Comparison of ENCODE assay signal across 1 cellular context in genomic region chr6:132587462-132587861, GRCh38.
TF ChIP-seq lines count a peak whose summit lies in the region.

No MANE protein-coding gene starts in this region.

TF ChIP-seq in HepG2, 621 proteins besides CTCF, POLR2A, EP300 and RAD21:
- TF ChIP-seq, protein P1, sequence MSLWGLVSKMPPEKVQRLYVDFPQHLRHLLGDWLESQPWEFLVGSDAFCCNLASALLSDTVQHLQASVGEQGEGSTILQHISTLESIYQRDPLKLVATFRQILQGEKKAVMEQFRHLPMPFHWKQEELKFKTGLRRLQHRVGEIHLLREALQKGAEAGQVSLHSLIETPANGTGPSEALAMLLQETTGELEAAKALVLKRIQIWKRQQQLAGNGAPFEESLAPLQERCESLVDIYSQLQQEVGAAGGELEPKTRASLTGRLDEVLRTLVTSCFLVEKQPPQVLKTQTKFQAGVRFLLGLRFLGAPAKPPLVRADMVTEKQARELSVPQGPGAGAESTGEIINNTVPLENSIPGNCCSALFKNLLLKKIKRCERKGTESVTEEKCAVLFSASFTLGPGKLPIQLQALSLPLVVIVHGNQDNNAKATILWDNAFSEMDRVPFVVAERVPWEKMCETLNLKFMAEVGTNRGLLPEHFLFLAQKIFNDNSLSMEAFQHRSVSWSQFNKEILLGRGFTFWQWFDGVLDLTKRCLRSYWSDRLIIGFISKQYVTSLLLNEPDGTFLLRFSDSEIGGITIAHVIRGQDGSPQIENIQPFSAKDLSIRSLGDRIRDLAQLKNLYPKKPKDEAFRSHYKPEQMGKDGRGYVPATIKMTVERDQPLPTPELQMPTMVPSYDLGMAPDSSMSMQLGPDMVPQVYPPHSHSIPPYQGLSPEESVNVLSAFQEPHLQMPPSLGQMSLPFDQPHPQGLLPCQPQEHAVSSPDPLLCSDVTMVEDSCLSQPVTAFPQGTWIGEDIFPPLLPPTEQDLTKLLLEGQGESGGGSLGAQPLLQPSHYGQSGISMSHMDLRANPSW (CRISPR knock-in tag; IDR thresholded peaks at IDR 0.05; ENCODE audit: borderline replicate concordance), result no peak
- no peak for TF ChIP-seq STAG1 (CRISPR knock-in tag; IDR thresholded peaks at IDR 0.05)
- no peak for TF ChIP-seq ZNF614 (CRISPR knock-in tag; IDR thresholded peaks at IDR 0.05; ENCODE audit: borderline replicate concordance)
- no peak for TF ChIP-seq HOXA9 (CRISPR knock-in tag; IDR thresholded peaks at IDR 0.05; ENCODE audit: borderline replicate concordance)
- no peak for TF ChIP-seq FOXP1 (IDR thresholded peaks at IDR 0.05)
- TF ChIP-seq FOXP1 (CRISPR knock-in tag; IDR thresholded peaks at IDR 0.05), result no peak
- TF ChIP-seq ZBTB34 (CRISPR knock-in tag; IDR thresholded peaks at IDR 0.05), result no peak
- TF ChIP-seq, protein P2, sequence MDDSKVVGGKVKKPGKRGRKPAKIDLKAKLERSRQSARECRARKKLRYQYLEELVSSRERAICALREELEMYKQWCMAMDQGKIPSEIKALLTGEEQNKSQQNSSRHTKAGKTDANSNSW (CRISPR knock-in tag; IDR thresholded peaks at IDR 0.05; ENCODE audit: borderline replicate concordance), result no peak
- no peak for TF ChIP-seq ZNF260 (CRISPR knock-in tag; IDR thresholded peaks at IDR 0.05; ENCODE audit: borderline replicate concordance, low read depth)
- no peak for TF ChIP-seq KDM4B (CRISPR knock-in tag; IDR thresholded peaks at IDR 0.05)
- no peak for TF ChIP-seq TBL1XR1 (IDR thresholded peaks at IDR 0.05; ENCODE audit: borderline replicate concordance, low read length, partially characterized antibody)
- no peak for TF ChIP-seq CEBPB (IDR thresholded peaks at IDR 0.05; ENCODE audit: borderline replicate concordance, low read depth, low read length)
- no peak for TF ChIP-seq MEIS2 (CRISPR knock-in tag; IDR thresholded peaks at IDR 0.05)
- TF ChIP-seq NFE2L2 (IDR thresholded peaks at IDR 0.05; ENCODE audit: low read length), result no peak
- TF ChIP-seq MZF1 (CRISPR knock-in tag; IDR thresholded peaks at IDR 0.05; ENCODE audit: borderline replicate concordance), result no peak
- no peak for TF ChIP-seq MNT (IDR thresholded peaks at IDR 0.05)
- TF ChIP-seq ZNF281 (CRISPR knock-in tag; IDR thresholded peaks at IDR 0.05; ENCODE audit: borderline replicate concordance), result no peak
- TF ChIP-seq KLF15 (CRISPR knock-in tag; IDR thresholded peaks at IDR 0.05; ENCODE audit: borderline replicate concordance), result no peak
- TF ChIP-seq ETV6 (CRISPR knock-in tag; conservative IDR thresholded peaks at IDR 0.05), result no peak
TF ChIP-seq in HepG2: peak in this region for 0.
